In the genomic region with DNA sequence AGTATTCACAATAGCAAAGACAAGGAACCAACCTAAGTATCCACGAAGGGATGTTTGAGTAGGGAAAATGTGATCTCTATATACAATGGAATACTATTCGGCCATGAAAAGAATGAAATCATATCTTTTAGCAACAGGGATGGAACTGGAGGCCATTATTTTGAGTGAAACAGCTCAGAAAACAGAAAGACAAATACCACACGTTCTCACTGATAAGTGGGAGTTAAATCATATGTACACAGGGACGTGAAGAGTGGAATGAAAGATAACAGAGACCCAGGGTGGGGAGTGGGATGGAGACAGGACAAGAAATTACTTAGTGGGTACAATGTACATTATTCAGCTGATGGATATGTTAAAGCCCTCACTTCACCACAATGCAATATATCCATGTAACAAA, we compare ENCODE assay signal across 11 cellular contexts.
"Had no signal": no experiment of that assay in that cellular context is flagged by ENCODE, and none has a peak within 500 bp of the region (broad histone marks: within the 10 kb centered on the region; RNA-seq: fewer than 3 reads in every experiment).

No MANE protein-coding gene starts in this region.

- H3K4me2 ChIP-seq: GM23338 had no signal

- H3K27ac Mint-ChIP-seq: GM23338, H9, HFFc6 had no signal

- H3K27ac ChIP-seq: GM23248 had no signal

- H3K9me3 Mint-ChIP-seq: GM23338 had no signal

- ATAC-seq: GM23338, HCT116 had no signal

- H3K4me3 Mint-ChIP-seq: GM23338, H9, HFFc6 had no signal

- H3K4me3 ChIP-seq: GM23248, GM23338, HAP-1 had no signal

- H3K9me3 ChIP-seq: HAP-1 had no signal

- H3K9ac ChIP-seq: GM23248 had no signal

- H3K4me1 ChIP-seq: HAP-1 had no signal

- H3K36me3 ChIP-seq: HAP-1 had no signal

- H2AFZ ChIP-seq: GM23248, GM23338 had no signal

- FAIRE-seq: H1, H54 had no signal

- DNase-seq: GM23248, GOT3, H7, H9, HCEC 1CT, HFFc6 had no signal
